8 cellular contexts compared by ENCODE assay signal in genomic region chr2:100820346-100821254, GRCh38. TPM values are rescaled to one million over a fixed set of nuclear protein-coding genes. Genes with fewer than 3 reads are reported as not detected.
DNase-seq lines count a peak whose midpoint lies in the region; ATAC-seq and TF ChIP-seq lines count a peak whose summit lies in the region.

No MANE protein-coding gene starts in this region.

- H3K27me3 ChIP-seq in stomach, result peaks cover 0 to 40% (median 11%) of the 10 kb centered on the region in 3 donors

- H3K9me3 ChIP-seq in KOPT-K1 (ENCODE audit: insufficient read depth, low read length, poor library complexity, severe bottlenecking) (no peaks in the 10 kb centered on the region), stomach (no peaks in the 10 kb centered on the region)

- ATAC-seq in HG02678 (IDR thresholded peaks at IDR 0.05; ENCODE audit: unreplicated experiment), result no peak

- H3K4me3 ChIP-seq in astrocyte of the spinal cord (ENCODE audit: low read depth, low read length) (peak overlapping the region; percentile 79), stomach (peak overlapping the region; percentile 63 to 94 (median 83))

- DNase-seq in astrocyte of the spinal cord (ENCODE audit: low read depth, low spot score), result no peak
- peak; percentile 77 for DNase-seq in left kidney (ENCODE audit: low read depth, low spot score)
- DNase-seq in stomach, result peak; percentile 48
- no peak for DNase-seq in SIG-M5 (lab: John Stamatoyannopoulos, UW)
- no peak for DNase-seq in AG08395 (ENCODE audit: low spot score)
- no peak for DNase-seq in SHP77 treated with DMSO at 0.1 percent for 48 hours (lab: John Stamatoyannopoulos, UW)

- 2 to 6% (median 2%) methylated on average over 43 to 90 of the region's 90 CpGs for WGBS in stomach, 5 donors

- TF ChIP-seq POLR2A in stomach (IDR thresholded peaks at IDR 0.05), result no peak

- TF ChIP-seq EP300 in stomach (IDR thresholded peaks at IDR 0.05), result no peak

- no peak for TF ChIP-seq CTCF in astrocyte of the spinal cord (IDR thresholded peaks at IDR 0.05; ENCODE audit: low read depth, low read length)
- no peak for TF ChIP-seq CTCF in stomach (IDR thresholded peaks at IDR 0.05)

- in situ Hi-C loops in astrocyte of the spinal cord (cut with HindIII; ENCODE audit: low sequenced_read_pairs), result no loop called here

- H3K27ac ChIP-seq in KOPT-K1 (ENCODE audit: low read depth, low read length, poor library complexity, severe bottlenecking) (peak overlapping the region; percentile 56), stomach (peak overlapping the region; percentile 82 to 94 (median 92))

- intact Hi-C loops in stomach (cut with DNase I; ENCODE audit: low total_unique reads), result no loop called here

- peaks cover 22 to 76% (median 50%) of the 10 kb centered on the region in 4 donors for H3K4me1 ChIP-seq in stomach

- H3K36me3 ChIP-seq in KOPT-K1 (ENCODE audit: insufficient read depth, low read length) (no peaks in the 10 kb centered on the region), stomach (no peaks in the 10 kb centered on the region)

RNA-seq across cellular contexts. Expression of gene NPAS2, which starts 0.7 kb away (rescaled TPM):
- total RNA-seq in stomach, result 100 to 1,000 TPM in 1 of 5 donors, 10 to 100 TPM in 4; 18.0 to 148 (median 33.9) TPM
- 10 to 100 TPM; 13.1 to 32.2 (median 23.7) TPM for polyA plus RNA-seq in stomach

Comparison
In these comparisons a context has a peak if more than half of its experiments do, and no peak if none do; other contexts are left out.
1. DNase-seq: peak in left kidney (single experiment) and stomach (single experiment); none in astrocyte of the spinal cord (single experiment), SIG-M5 (single experiment), AG08395 (single experiment) and SHP77 treated with DMSO at 0.1 percent for 48 hours (single experiment).